In genomic region chr1:223014142-223014873, GRCh38 we compare ENCODE assay signal across 30 cellular contexts.
"Had no signal": no experiment of that assay in that cellular context is flagged by ENCODE, and none has a peak within 500 bp of the region (broad histone marks: within the 10 kb centered on the region; RNA-seq: fewer than 3 reads in every experiment).

No MANE protein-coding gene starts in this region.

- H3K36me3 ChIP-seq: ascending aorta, breast epithelium, WERI-Rb-1 had no signal

- H3K4me3 Mint-ChIP-seq: activated CD4-positive, alpha-beta memory T cell treated with anti-CD3 and anti-CD28 coated beads for 36 hours; activated CD4-positive, alpha-beta T cell treated with anti-CD3 and anti-CD28 coated beads for 36 hours; activated CD4-positive, alpha-beta T cell treated with anti-CD3 and anti-CD28 coated beads, Interleukin-2, amount 10 ng/mL, durations not matched to agents 24 days and 14 days; activated CD8-positive, alpha-beta memory T cell treated with anti-CD3 and anti-CD28 coated beads, Interleukin-2, amount 10 ng/mL, durations not matched to agents 7 days and 5 days; activated CD8-positive, alpha-beta T cell treated with anti-CD3 and anti-CD28 coated beads, Interleukin-2, amount 10 ng/mL, durations not matched to agents 7 days and 5 days; activated naive CD4-positive, alpha-beta T cell treated with anti-CD3 and anti-CD28 coated beads for 36 hours; activated naive CD4-positive, alpha-beta T cell treated with anti-CD3 and anti-CD28 coated beads, Interleukin-2, amount 50 U/mL, for 24 hours; activated naive CD8-positive, alpha-beta T cell treated with anti-CD3 and anti-CD28 coated beads for 36 hours; activated T-helper 1 cell treated with anti-CD3 and anti-CD28 coated beads, Interleukin-12 subunit alpha, Interleukin-12 subunit beta, Interleukin-2, Interleukin-4 antibody, amounts not matched to agents 30 ng/mL and 10 ng/mL and 1 ng/mL, durations not matched to agents 14 hours and 24 hours and 36 hours; brain; effector memory CD8-positive, alpha-beta T cell; T-helper 17 cell; T-helper 2 cell treated with Interferon-gamma antibody and Interleukin-4, amounts not matched to agents 5 μg/mL and 100 μg/mL, for 36 hours had no signal

- H3K27me3 ChIP-seq: ascending aorta, breast epithelium had no signal

- H3K9me3 Mint-ChIP-seq: activated CD4-positive, alpha-beta memory T cell treated with anti-CD3 and anti-CD28 coated beads for 36 hours; activated CD4-positive, alpha-beta T cell treated with anti-CD3 and anti-CD28 coated beads, Interleukin-2, amount 10 ng/mL, durations not matched to agents 24 days and 14 days; activated naive CD4-positive, alpha-beta T cell treated with anti-CD3 and anti-CD28 coated beads for 36 hours; activated naive CD4-positive, alpha-beta T cell treated with anti-CD3 and anti-CD28 coated beads, Interleukin-2, amount 50 U/mL, for 24 hours; activated naive CD8-positive, alpha-beta T cell treated with anti-CD3 and anti-CD28 coated beads for 36 hours; activated T-helper 1 cell treated with anti-CD3 and anti-CD28 coated beads, Interleukin-12 subunit alpha, Interleukin-12 subunit beta, Interleukin-2, Interleukin-4 antibody, amounts not matched to agents 30 ng/mL and 10 ng/mL and 1 ng/mL, durations not matched to agents 14 hours and 24 hours and 36 hours; activated T-helper 2 cell treated with anti-CD3 and anti-CD28 coated beads, Interferon-gamma antibody, Interleukin-2, Interleukin-4, amounts not matched to agents 10 μg/mL and 5 μg/mL and 100 μg/mL, durations not matched to agents 14 hours and 24 hours and 36 hours; effector memory CD8-positive, alpha-beta T cell; T-helper 2 cell treated with Interferon-gamma antibody and Interleukin-4, amounts not matched to agents 5 μg/mL and 100 μg/mL, for 36 hours had no signal

- H3K27ac ChIP-seq: ascending aorta, breast epithelium, WERI-Rb-1 had no signal

- ATAC-seq: activated CD4-positive, alpha-beta T cell treated with anti-CD3 and anti-CD28 coated beads for 36 hours; activated CD8-positive, alpha-beta memory T cell treated with anti-CD3 and anti-CD28 coated beads, Interleukin-2, amount 10 ng/mL, durations not matched to agents 7 days and 5 days; activated CD8-positive, alpha-beta T cell treated with anti-CD3 and anti-CD28 coated beads, Interleukin-2, amount 10 ng/mL, durations not matched to agents 7 days and 5 days; effector memory CD8-positive, alpha-beta T cell; esophagus mucosa; T-helper 17 cell had no signal

- H3K4me1 Mint-ChIP-seq: activated CD4-positive, alpha-beta T cell treated with anti-CD3 and anti-CD28 coated beads for 36 hours; activated CD4-positive, alpha-beta T cell treated with anti-CD3 and anti-CD28 coated beads, Interleukin-2, amount 10 ng/mL, durations not matched to agents 24 days and 14 days; activated CD8-positive, alpha-beta memory T cell treated with anti-CD3 and anti-CD28 coated beads, Interleukin-2, amount 10 ng/mL, durations not matched to agents 7 days and 5 days; activated naive CD4-positive, alpha-beta T cell treated with anti-CD3 and anti-CD28 coated beads, Interleukin-2, amount 50 U/mL, for 24 hours; activated naive CD8-positive, alpha-beta T cell treated with anti-CD3 and anti-CD28 coated beads for 36 hours; T-helper 17 cell had no signal

- H3K36me3 Mint-ChIP-seq: activated CD4-positive, alpha-beta memory T cell treated with anti-CD3 and anti-CD28 coated beads for 36 hours; activated CD8-positive, alpha-beta memory T cell treated with anti-CD3 and anti-CD28 coated beads, Interleukin-2, amount 10 ng/mL, durations not matched to agents 7 days and 5 days; activated naive CD4-positive, alpha-beta T cell treated with anti-CD3 and anti-CD28 coated beads, Interleukin-2, amount 50 U/mL, for 24 hours; activated naive CD8-positive, alpha-beta T cell treated with anti-CD3 and anti-CD28 coated beads for 36 hours; brain had no signal

- H3K4me3 ChIP-seq: ascending aorta, breast epithelium had no signal

- H3K27ac Mint-ChIP-seq: activated CD4-positive, alpha-beta memory T cell treated with anti-CD3 and anti-CD28 coated beads for 36 hours; activated CD4-positive, alpha-beta T cell treated with anti-CD3 and anti-CD28 coated beads for 36 hours; activated CD4-positive, alpha-beta T cell treated with anti-CD3 and anti-CD28 coated beads, Interleukin-2, amount 10 ng/mL, durations not matched to agents 24 days and 14 days; activated CD8-positive, alpha-beta memory T cell treated with anti-CD3 and anti-CD28 coated beads, Interleukin-2, amount 10 ng/mL, durations not matched to agents 7 days and 5 days; activated CD8-positive, alpha-beta T cell treated with anti-CD3 and anti-CD28 coated beads, Interleukin-2, amount 10 ng/mL, durations not matched to agents 7 days and 5 days; activated naive CD4-positive, alpha-beta T cell treated with anti-CD3 and anti-CD28 coated beads for 36 hours; activated naive CD4-positive, alpha-beta T cell treated with anti-CD3 and anti-CD28 coated beads, Interleukin-2, amount 50 U/mL, for 24 hours; activated naive CD8-positive, alpha-beta T cell treated with anti-CD3 and anti-CD28 coated beads for 36 hours; activated T-helper 1 cell treated with anti-CD3 and anti-CD28 coated beads, Interleukin-12 subunit alpha, Interleukin-12 subunit beta, Interleukin-2, Interleukin-4 antibody, amounts not matched to agents 30 ng/mL and 10 ng/mL and 1 ng/mL, durations not matched to agents 14 hours and 24 hours and 36 hours; activated T-helper 2 cell treated with anti-CD3 and anti-CD28 coated beads, Interferon-gamma antibody, Interleukin-2, Interleukin-4, amounts not matched to agents 10 μg/mL and 5 μg/mL and 100 μg/mL, durations not matched to agents 14 hours and 24 hours and 36 hours; effector memory CD8-positive, alpha-beta T cell; T-helper 17 cell; T-helper 2 cell treated with Interferon-gamma antibody and Interleukin-4, amounts not matched to agents 5 μg/mL and 100 μg/mL, for 36 hours had no signal

- H3K9me3 ChIP-seq: ascending aorta, breast epithelium had no signal

- H3K4me1 ChIP-seq: breast epithelium had no signal

- DNase-seq: activated CD4-positive, alpha-beta memory T cell treated with anti-CD3 and anti-CD28 coated beads for 36 hours; activated CD4-positive, alpha-beta T cell treated with anti-CD3 and anti-CD28 coated beads for 36 hours; activated CD4-positive, alpha-beta T cell treated with anti-CD3 and anti-CD28 coated beads, Interleukin-2, amount 10 ng/mL, durations not matched to agents 24 days and 14 days; activated CD4-positive, CD25-positive, alpha-beta regulatory T cell; activated CD4-positive, CD25-positive, alpha-beta regulatory T cell treated with anti-CD3 and anti-CD28 coated beads, Interleukin-2, amount 50 U/mL, for 72 hours; activated CD8-positive, alpha-beta memory T cell treated with anti-CD3 and anti-CD28 coated beads, Interleukin-2, amount 10 ng/mL, durations not matched to agents 7 days and 5 days; activated CD8-positive, alpha-beta memory T cell treated with anti-CD3 and anti-CD28 coated beads, Interleukin-2, amount 50 U/mL, for 4 hours; activated CD8-positive, alpha-beta T cell treated with anti-CD3 and anti-CD28 coated beads, Interleukin-2, amount 10 ng/mL, durations not matched to agents 7 days and 5 days; activated effector memory CD4-positive, alpha-beta T cell treated with anti-CD3 and anti-CD28 coated beads, Interleukin-2, amount 50 U/mL, for 16 hours; activated naive CD4-positive, alpha-beta T cell treated with anti-CD3 and anti-CD28 coated beads for 36 hours; activated naive CD8-positive, alpha-beta T cell treated with anti-CD3 and anti-CD28 coated beads for 36 hours; activated T-cell treated with anti-CD3 and anti-CD28 coated beads, Interleukin-2, amount 50 U/mL, for 1 hour; activated T-cell treated with anti-CD3 and anti-CD28 coated beads, Interleukin-2, amount 50 U/mL, for 48 hours; cortex of kidney; dermis blood vessel endothelial cell; effector CD4-positive, alpha-beta T cell; effector memory CD8-positive, alpha-beta T cell; foreskin fibroblast; T-helper 1 cell; T-helper 17 cell; T1000; WERI-Rb-1 had no signal
